Comparison of ENCODE assay signal across 26 cellular contexts in genomic region chr7:157028528-157028903, GRCh38. TPM values are rescaled to one million over a fixed set of nuclear protein-coding genes. Genes with fewer than 3 reads are reported as not detected.
"Had no signal": no experiment of that assay in that cellular context is flagged by ENCODE, and none has a peak within 500 bp of the region (broad histone marks: within the 10 kb centered on the region; RNA-seq: fewer than 3 reads in every experiment).

No MANE protein-coding gene starts in this region.

- H3K4me3 ChIP-seq: heart left ventricle, sigmoid colon, skin epidermis, thoracic aorta had no signal

- FAIRE-seq: colon, frontal cortex, urothelium cell line had no signal

- H3K4me1 ChIP-seq: heart left ventricle, sigmoid colon had no signal

- H3K9me3 ChIP-seq: heart left ventricle, sigmoid colon, thoracic aorta had no signal

- H3K27ac ChIP-seq: heart left ventricle, sigmoid colon, skin epidermis, thoracic aorta had no signal

- DNase-seq: dermis blood vessel endothelial cell; heart left ventricle; hippocampal formation; kidney glomerular epithelial cell; mesendoderm; naive thymus-derived CD4-positive, alpha-beta T cell; nephron progenitor cell; sigmoid colon; stimulated activated CD4-positive, alpha-beta T cell treated with anti-CD3 and anti-CD28 coated beads, Interleukin-2, amount 100 ng/mL, for 24 hours; stimulated activated CD4-positive, alpha-beta T cell treated with anti-CD3 and anti-CD28 coated beads, Interleukin-4, amount 100 ng/mL, for 4 hours; stimulated activated naive B cell treated with anti-CD40 and anti-IgM and Interleukin-4, amounts not matched to agents 10 μg/mL and 1 μg/mL and 100 μg/mL, for 72 hours; stimulated activated naive CD8-positive, alpha-beta T cell treated with anti-CD3 and anti-CD28 coated beads, Interleukin-15, amount 100 ng/mL, for 72 hours; trophoblast cell had no signal

- H3K36me3 ChIP-seq: heart left ventricle, sigmoid colon, thoracic aorta had no signal

- ATAC-seq: esophagus mucosa; heart left ventricle; naive thymus-derived CD4-positive, alpha-beta T cell; stimulated activated naive B cell treated with anti-CD40 and anti-IgM and Interleukin-4, amounts not matched to agents 10 μg/mL and 1 μg/mL and 100 μg/mL, for 72 hours; stimulated activated naive CD8-positive, alpha-beta T cell treated with anti-CD3 and anti-CD28 coated beads, Interleukin-15, amount 100 ng/mL, for 72 hours had no signal

RNA-seq across cellular contexts. Expression of gene MNX1, which starts 18.1 kb away (rescaled TPM):
- total RNA-seq: dermis blood vessel endothelial cell; fibroblast of lung; frontal cortex; glomerular endothelial cell; heart left ventricle; liver; lung microvascular endothelial cell; mononuclear cell; naive thymus-derived CD4-positive, alpha-beta T cell; osteoblast; pulmonary artery endothelial cell; sigmoid colon; thoracic aorta had no signal
- polyA plus RNA-seq: fibroblast of lung; heart left ventricle; naive thymus-derived CD4-positive, alpha-beta T cell had no signal
